9 cellular contexts compared by ENCODE assay signal in the genomic region with DNA sequence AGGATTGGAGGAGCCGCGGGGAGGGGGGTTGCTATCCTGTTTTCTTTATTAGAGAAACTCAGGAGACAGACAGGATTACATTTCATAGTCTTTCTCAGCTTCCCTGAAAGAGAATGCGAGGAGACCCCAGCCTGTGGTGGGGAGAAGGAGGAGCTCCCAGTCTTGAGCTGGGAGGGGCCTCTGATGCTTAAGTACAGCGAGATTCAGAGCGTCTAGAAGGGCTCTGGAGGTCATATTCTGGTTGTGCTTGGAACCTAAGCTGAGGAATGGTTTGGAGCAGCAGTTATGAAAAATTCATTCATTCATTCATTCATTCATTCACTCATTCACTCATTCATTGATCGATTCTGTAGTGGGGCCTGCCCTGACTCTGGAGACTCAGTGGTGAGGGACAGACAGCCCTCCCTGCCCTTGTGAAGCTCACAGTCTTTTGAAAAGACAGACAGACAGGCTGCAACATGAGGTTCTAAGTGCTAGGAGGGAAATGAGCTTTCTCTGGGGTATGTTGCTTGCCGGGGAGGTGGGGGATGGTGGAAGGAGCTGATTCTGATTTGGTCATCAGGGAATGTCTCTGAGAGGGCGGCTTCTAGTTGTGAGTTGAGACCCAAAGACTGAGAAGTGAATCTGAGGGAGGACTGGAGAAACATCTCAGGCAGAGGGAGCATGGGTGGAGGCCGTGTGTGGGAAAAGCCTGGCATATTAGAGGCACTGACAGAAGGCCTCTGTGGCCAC. TPM values are rescaled to one million over a fixed set of nuclear protein-coding genes. Genes with fewer than 3 reads are reported as not detected.
DNase-seq lines count a peak whose midpoint lies in the region; ATAC-seq and TF ChIP-seq lines count a peak whose summit lies in the region.
"Had no signal": no experiment of that assay in that cellular context is flagged by ENCODE, and none has a peak within 500 bp of the region (broad histone marks: within the 10 kb centered on the region; RNA-seq: fewer than 3 reads in every experiment).

No MANE protein-coding gene starts in this region.

- CTCF ChIA-PET in Caco-2 (lab: Charles Lee), result no interaction called here

- H3K27ac ChIP-seq in epithelial cell of prostate, result peak overlapping the region; percentile 98

- ATAC-seq in GM19328 (IDR thresholded peaks at IDR 0.05; ENCODE audit: unreplicated experiment), result no peak

- peaks cover 29% of the 10 kb centered on the region for H3K4me1 Mint-ChIP-seq in Caco-2 (ENCODE audit: low read depth, unreplicated experiment)
- peaks cover 49% of the 10 kb centered on the region for H3K4me1 Mint-ChIP-seq in nephron

- peak overlapping the region; percentile 77 for H3K9ac ChIP-seq in NT2/D1 (ENCODE audit: insufficient read length, low read depth)

- no TSS peak for BruUV-seq in Caco-2 (replicated peaks; lab: Mats Ljungman, UMichigan)

- H3K9me3 Mint-ChIP-seq in Caco-2 (ENCODE audit: unreplicated experiment), result no peaks in the 10 kb centered on the region
- no peaks in the 10 kb centered on the region for H3K9me3 Mint-ChIP-seq in nephron

- intact Hi-C loops in Caco-2 (cut with micrococcal nuclease; ENCODE audit: unreplicated experiment), result no loop called here

- POLR2A ChIA-PET in Caco-2 (lab: Charles Lee), result interaction anchor here (0.6 kb wide), 1 partner anchor 310 kb away, joined by 3 read pairs; no protein-coding TSS in a partner anchor

- no peaks in the 10 kb centered on the region for H3K27me3 Mint-ChIP-seq in Caco-2 (ENCODE audit: insufficient read depth, unreplicated experiment)
- H3K27me3 Mint-ChIP-seq in nephron (ENCODE audit: low read depth), result peaks cover 23% of the 10 kb centered on the region

- no peak for DNase-seq in Caco-2
- DNase-seq in NT2/D1 (ENCODE audit: low read depth, low spot score), result no peak
- peak; percentile 48 for DNase-seq in epithelial cell of prostate (ENCODE audit: low read depth, low spot score)
- DNase-seq in amniotic stem cell (lab: John Stamatoyannopoulos, UW), result no peak
- no peak for DNase-seq in COLO668 (lab: John Stamatoyannopoulos, UW; ENCODE audit: unreplicated experiment)
- no peak for DNase-seq in stimulated activated CD4-positive, alpha-beta T cell treated with anti-CD3 and anti-CD28 coated beads, Interleukin-12 subunit alpha, Interleukin-12 subunit beta, amount 100 ng/mL, for 4 hours
- DNase-seq: Peyer's patch had no signal

- H3K4me3 Mint-ChIP-seq in Caco-2 (ENCODE audit: unreplicated experiment), result peak overlapping the region; percentile 89
- peak overlapping the region; percentile 88 to 92 (median 90) for H3K4me3 Mint-ChIP-seq in nephron

- H3K4me1 ChIP-seq in Caco-2 (peaks cover 19% of the 10 kb centered on the region), NT2/D1 (ENCODE audit: insufficient read depth, insufficient read length) (peaks cover 8% of the 10 kb centered on the region)

- TF ChIP-seq CTCF in Caco-2 (IDR thresholded peaks at IDR 0.05; ENCODE audit: insufficient read depth in 1 of 2, low read depth in 1 of 2, low read length in 1 of 2, severe bottlenecking in 1 of 2, unreplicated experiment in 1 of 2), result no peak
- TF ChIP-seq CTCF in nephron (IDR thresholded peaks at IDR 0.05; ENCODE audit: unreplicated experiment in 3 of 3), result no peak

- H3K27ac Mint-ChIP-seq in Caco-2 (ENCODE audit: unreplicated experiment), result peak overlapping the region; percentile 80
- H3K27ac Mint-ChIP-seq in nephron, result peak overlapping the region; percentile 55 to 79 (median 76)

- H3K27me3 ChIP-seq in Caco-2 (replicated peaks; ENCODE audit: control insufficient read depth, insufficient read depth, low read length) (no peaks in the 10 kb centered on the region), NT2/D1 (ENCODE audit: insufficient read depth, insufficient read length) (peaks cover 5% of the 10 kb centered on the region)
- H3K27me3 ChIP-seq: Peyer's patch had no signal

- H3K9me3 ChIP-seq in Caco-2 (no peaks in the 10 kb centered on the region), NT2/D1 (ENCODE audit: insufficient read depth, low read length) (no peaks in the 10 kb centered on the region)
- H3K9me3 ChIP-seq: Peyer's patch had no signal

- H3K36me3 Mint-ChIP-seq in Caco-2 (ENCODE audit: insufficient read depth, unreplicated experiment), result no peaks in the 10 kb centered on the region
- H3K36me3 Mint-ChIP-seq in nephron (ENCODE audit: low read depth), result no peaks in the 10 kb centered on the region

- no peak overlapping the region for H3K4me3 ChIP-seq in Caco-2 (ENCODE audit: low read depth, low read length)
- peak overlapping the region; percentile 2 for H3K4me3 ChIP-seq in NT2/D1 (ENCODE audit: insufficient read length, low read depth)

- H3K36me3 ChIP-seq in Caco-2 (ENCODE audit: control insufficient read depth, insufficient read depth, low read length) (no peaks in the 10 kb centered on the region), NT2/D1 (ENCODE audit: insufficient read depth, insufficient read length, low read length) (peaks cover 17% of the 10 kb centered on the region)
- H3K36me3 ChIP-seq: Peyer's patch had no signal

RNA-seq across cellular contexts. Expression of a gene that starts 2.5 kb away (rescaled TPM):
- 7.7 and 8.3 TPM in 2 replicates for total RNA-seq in Caco-2 (2022)
